In the genomic region with DNA sequence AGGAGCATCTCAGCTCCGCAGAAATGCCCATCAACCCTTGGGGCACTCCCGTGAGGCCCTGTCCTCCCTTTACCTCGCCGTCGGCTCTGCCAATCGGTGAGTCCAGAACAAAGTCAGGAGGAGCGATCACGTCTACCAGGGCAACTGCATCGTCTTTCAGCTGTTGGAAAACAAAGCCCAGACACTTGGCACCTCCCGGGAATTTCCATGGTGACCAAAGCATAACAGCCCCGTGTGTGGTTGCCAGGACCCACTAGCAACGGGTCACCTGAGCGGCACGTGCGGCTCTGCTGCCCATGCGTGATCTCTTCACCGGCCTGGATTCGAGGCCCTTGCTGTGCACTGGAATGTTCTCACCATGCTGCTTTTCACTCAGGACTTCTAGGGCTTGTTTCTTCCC, we compare ENCODE assay signal across 1 cellular context.
TF ChIP-seq lines count a peak whose summit lies in the region.

No MANE protein-coding gene starts in this region.

TF ChIP-seq in K562, 482 proteins besides CTCF, POLR2A, EP300 and RAD21 (continued from another document):
- TF ChIP-seq, protein P1, sequence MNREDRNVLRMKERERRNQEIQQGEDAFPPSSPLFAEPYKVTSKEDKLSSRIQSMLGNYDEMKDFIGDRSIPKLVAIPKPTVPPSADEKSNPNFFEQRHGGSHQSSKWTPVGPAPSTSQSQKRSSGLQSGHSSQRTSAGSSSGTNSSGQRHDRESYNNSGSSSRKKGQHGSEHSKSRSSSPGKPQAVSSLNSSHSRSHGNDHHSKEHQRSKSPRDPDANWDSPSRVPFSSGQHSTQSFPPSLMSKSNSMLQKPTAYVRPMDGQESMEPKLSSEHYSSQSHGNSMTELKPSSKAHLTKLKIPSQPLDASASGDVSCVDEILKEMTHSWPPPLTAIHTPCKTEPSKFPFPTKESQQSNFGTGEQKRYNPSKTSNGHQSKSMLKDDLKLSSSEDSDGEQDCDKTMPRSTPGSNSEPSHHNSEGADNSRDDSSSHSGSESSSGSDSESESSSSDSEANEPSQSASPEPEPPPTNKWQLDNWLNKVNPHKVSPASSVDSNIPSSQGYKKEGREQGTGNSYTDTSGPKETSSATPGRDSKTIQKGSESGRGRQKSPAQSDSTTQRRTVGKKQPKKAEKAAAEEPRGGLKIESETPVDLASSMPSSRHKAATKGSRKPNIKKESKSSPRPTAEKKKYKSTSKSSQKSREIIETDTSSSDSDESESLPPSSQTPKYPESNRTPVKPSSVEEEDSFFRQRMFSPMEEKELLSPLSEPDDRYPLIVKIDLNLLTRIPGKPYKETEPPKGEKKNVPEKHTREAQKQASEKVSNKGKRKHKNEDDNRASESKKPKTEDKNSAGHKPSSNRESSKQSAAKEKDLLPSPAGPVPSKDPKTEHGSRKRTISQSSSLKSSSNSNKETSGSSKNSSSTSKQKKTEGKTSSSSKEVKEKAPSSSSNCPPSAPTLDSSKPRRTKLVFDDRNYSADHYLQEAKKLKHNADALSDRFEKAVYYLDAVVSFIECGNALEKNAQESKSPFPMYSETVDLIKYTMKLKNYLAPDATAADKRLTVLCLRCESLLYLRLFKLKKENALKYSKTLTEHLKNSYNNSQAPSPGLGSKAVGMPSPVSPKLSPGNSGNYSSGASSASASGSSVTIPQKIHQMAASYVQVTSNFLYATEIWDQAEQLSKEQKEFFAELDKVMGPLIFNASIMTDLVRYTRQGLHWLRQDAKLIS (CRISPR knock-in tag; IDR thresholded peaks at IDR 0.05), result no peak
TF ChIP-seq in K562: peak in this region for 1.
